In genomic region chr9:106799146-106799545, GRCh38 we compare ENCODE assay signal across 2 cellular contexts.
TF ChIP-seq lines count a peak whose summit lies in the region.

No MANE protein-coding gene starts in this region.

TF ChIP-seq in HepG2, 621 proteins besides CTCF, POLR2A, EP300 and RAD21 (continued from another document):
- no peak for TF ChIP-seq ZKSCAN1 (IDR thresholded peaks at IDR 0.05; ENCODE audit: low read length)

TF ChIP-seq in WTC11, 78 proteins besides CTCF, POLR2A, EP300 and RAD21:
- TF ChIP-seq PREB (CRISPR knock-in tag; IDR thresholded peaks at IDR 0.05; ENCODE audit: borderline replicate concordance) (no peak), MLX (CRISPR knock-in tag; IDR thresholded peaks at IDR 0.05) (no peak)
